In the genomic region with DNA sequence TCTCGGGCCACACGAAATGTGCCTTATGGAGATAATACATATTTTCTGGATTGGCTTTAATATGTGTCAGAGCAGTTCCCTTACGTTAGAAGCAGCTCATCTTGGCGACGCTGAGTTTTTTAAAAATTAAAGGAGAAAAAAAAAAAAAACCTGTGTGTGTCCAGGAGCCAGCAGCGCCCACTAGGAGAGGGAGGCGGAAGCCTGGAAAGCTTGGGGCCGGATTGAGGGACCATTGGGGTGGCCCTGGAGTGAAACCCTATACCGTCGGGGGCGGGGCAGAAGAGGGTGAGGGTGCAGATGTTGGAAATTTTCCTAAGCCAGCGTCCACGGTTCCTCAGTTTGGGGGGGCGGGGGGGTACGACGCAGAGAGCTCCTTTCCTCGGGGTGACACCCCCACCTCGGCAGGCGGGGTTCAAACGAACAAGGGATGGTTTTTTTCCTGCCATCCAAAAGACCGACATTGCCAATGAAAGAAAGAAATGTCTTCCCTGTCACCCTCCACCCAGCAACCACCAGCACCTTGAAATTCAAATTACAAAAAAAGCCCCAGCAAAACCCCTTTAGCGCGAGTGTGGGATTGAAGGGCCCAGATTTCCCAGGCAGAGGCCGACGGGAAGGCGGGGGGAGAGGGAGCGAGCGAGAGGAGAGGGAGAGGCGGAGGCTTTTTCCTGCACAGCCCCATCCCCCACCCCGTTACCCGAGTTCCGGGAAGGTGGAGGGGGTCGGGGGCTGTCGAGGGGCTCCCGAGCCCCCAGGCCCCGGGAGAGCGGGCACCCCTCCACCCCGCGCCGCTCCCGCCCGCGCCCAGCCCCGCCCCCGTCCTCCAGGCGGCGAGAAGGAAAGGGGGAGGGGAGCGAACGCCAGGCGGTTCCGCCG, we compare ENCODE assay signal across 8 cellular contexts. TPM values are rescaled to one million over a fixed set of nuclear protein-coding genes. Genes with fewer than 3 reads are reported as not detected.
DNase-seq lines count a peak whose midpoint lies in the region; ATAC-seq and TF ChIP-seq lines count a peak whose summit lies in the region.

No MANE protein-coding gene starts in this region.

- intact Hi-C loops in upper lobe of right lung (cut with DNase I) = no loop called here

- ATAC-seq in esophagus mucosa (peak; percentile 57), upper lobe of right lung (peak; percentile 84), HG02973 (IDR thresholded peaks at IDR 0.05; ENCODE audit: unreplicated experiment) (no peak)

- H3K9ac ChIP-seq in mucosa of rectum (ENCODE audit: low read depth in 1 of 2, low read length in 2 of 2) = peak overlapping the region in 1 of 2 donors; percentile 64

- DNase-seq in ELF-1 (ENCODE audit: low read depth, low spot score) (peak; percentile 53), M059J (ENCODE audit: low read depth) (peak; percentile 90), upper lobe of right lung (peak; percentile 71), GOT3 (lab: John Stamatoyannopoulos, UW) (no peak)

- H3K4me1 ChIP-seq in mucosa of rectum (ENCODE audit: control insufficient read depth in 2 of 2, insufficient read depth in 2 of 2, low read length in 2 of 2) (no peaks in the 10 kb centered on the region), upper lobe of right lung (peaks cover 4% of the 10 kb centered on the region)

- no peaks in the 10 kb centered on the region for H3K36me3 ChIP-seq in mucosa of rectum (ENCODE audit: control insufficient read depth in 2 of 2, insufficient read depth in 2 of 2, low read length in 2 of 2)
- H3K36me3 ChIP-seq in upper lobe of right lung = no peaks in the 10 kb centered on the region

- H3K27ac ChIP-seq in VCaP (peak overlapping the region; percentile 80), mucosa of rectum (ENCODE audit: low read depth in 2 of 2, low read length in 2 of 2) (peak overlapping the region; percentile 58 to 71), upper lobe of right lung (peak overlapping the region; percentile 81)

- no peaks in the 10 kb centered on the region for H3K9me3 ChIP-seq in mucosa of rectum (ENCODE audit: control insufficient read depth in 2 of 2, low read length in 2 of 2)
- H3K9me3 ChIP-seq in upper lobe of right lung = no peaks in the 10 kb centered on the region

- peak; percentile 22 for TF ChIP-seq CTCF in VCaP (conservative IDR thresholded peaks at IDR 0.05)
- TF ChIP-seq CTCF in upper lobe of right lung (IDR thresholded peaks at IDR 0.05) = no peak

- H3K4me3 ChIP-seq in mucosa of rectum (ENCODE audit: low read length in 2 of 2) (peak overlapping the region; percentile 54), upper lobe of right lung (peak overlapping the region; percentile 63)

- peaks cover 3 to 5% of the 10 kb centered on the region in 2 donors for H3K27me3 ChIP-seq in mucosa of rectum (ENCODE audit: control insufficient read depth in 2 of 2, insufficient read depth in 2 of 2, low read length in 2 of 2)
- H3K27me3 ChIP-seq in upper lobe of right lung = no peaks in the 10 kb centered on the region

RNA-seq across cellular contexts. Expression of a gene that starts 0.9 kb away (rescaled TPM):
- total RNA-seq in M059J (2014; rRNA removed; shearing (Covaris generic)) = 95.1 and 142 TPM in 2 replicates
- total RNA-seq in esophagus mucosa = 6.6 TPM
- total RNA-seq in upper lobe of right lung = 26.9 TPM

RNA-seq across cellular contexts. Expression of a gene that starts 17.6 kb away (rescaled TPM):
- 31.8 and 44.7 TPM in 2 replicates for total RNA-seq in M059J (2014; rRNA removed; shearing (Covaris generic))
- total RNA-seq in esophagus mucosa (13.0 TPM), upper lobe of right lung (20.5 TPM)
